ENCODE assay signal across 14 cellular contexts in the genomic region with DNA sequence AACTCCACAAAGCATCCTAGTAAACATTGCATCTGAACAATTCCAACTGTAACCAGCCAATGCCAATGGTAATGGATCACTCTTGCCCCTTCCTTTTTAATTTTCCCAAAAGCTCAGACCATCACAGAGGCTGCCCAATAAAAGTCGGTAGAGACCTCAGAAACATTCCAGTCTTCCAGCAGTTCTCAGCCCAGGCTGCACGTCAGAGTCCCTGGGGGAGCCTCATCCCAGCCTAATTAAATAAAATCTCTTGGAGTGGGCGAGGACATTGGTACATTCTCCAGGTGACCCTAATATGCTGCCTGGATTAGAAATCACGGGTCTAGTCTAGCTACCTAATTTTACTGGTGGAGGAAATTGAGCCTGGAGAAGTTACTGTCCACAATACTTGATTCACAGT.
"Had no signal": no experiment of that assay in that cellular context is flagged by ENCODE, and none has a peak within 500 bp of the region (broad histone marks: within the 10 kb centered on the region; RNA-seq: fewer than 3 reads in every experiment).

No MANE protein-coding gene starts in this region.

- H3K36me3 ChIP-seq: neutrophil had no signal

- H3K4me3 Mint-ChIP-seq: activated B cell treated with CpG ODN at 0.5 μM for 24 hours; activated CD4-positive, alpha-beta T cell treated with anti-CD3 and anti-CD28 coated beads, Interleukin-2, amount 10 ng/mL, durations not matched to agents 24 days and 14 days; activated naive CD8-positive, alpha-beta T cell; naive thymus-derived CD8-positive, alpha-beta T cell; T-helper 17 cell had no signal

- H3K27me3 ChIP-seq: neutrophil had no signal

- H3K4me1 Mint-ChIP-seq: activated CD4-positive, alpha-beta T cell treated with anti-CD3 and anti-CD28 coated beads, Interleukin-2, amount 10 ng/mL, durations not matched to agents 24 days and 14 days; T-helper 17 cell had no signal

- H3K27ac ChIP-seq: epithelial cell of prostate, neutrophil had no signal

- H3K9me3 Mint-ChIP-seq: activated B cell treated with CpG ODN at 0.5 μM for 24 hours; activated CD4-positive, alpha-beta T cell treated with anti-CD3 and anti-CD28 coated beads, Interleukin-2, amount 10 ng/mL, durations not matched to agents 24 days and 14 days had no signal

- H3K27me3 Mint-ChIP-seq: activated B cell treated with CpG ODN at 0.5 μM for 24 hours; activated CD4-positive, alpha-beta T cell treated with anti-CD3 and anti-CD28 coated beads, Interleukin-2, amount 10 ng/mL, durations not matched to agents 24 days and 14 days; T-helper 17 cell had no signal

- H3K4me3 ChIP-seq: lung had no signal

- H3K9me3 ChIP-seq: neutrophil had no signal

- DNase-seq: activated B cell treated with CpG ODN at 0.5 μM for 24 hours; activated CD4-positive, alpha-beta T cell treated with anti-CD3 and anti-CD28 coated beads, Interleukin-2, amount 10 ng/mL, durations not matched to agents 24 days and 14 days; activated effector memory CD4-positive, alpha-beta T cell treated with anti-CD3 and anti-CD28 coated beads, Interleukin-2, amount 50 U/mL, for 16 hours; effector memory CD4-positive, alpha-beta T cell; hypothalamus; naive thymus-derived CD8-positive, alpha-beta T cell; SHP77; stimulated activated CD4-positive, alpha-beta T cell treated with anti-CD3 and anti-CD28 coated beads, Interleukin-4, amount 100 ng/mL, for 4 hours; T-helper 17 cell; trophoblast cell had no signal

- H3K27ac Mint-ChIP-seq: activated B cell treated with CpG ODN at 0.5 μM for 24 hours; activated CD4-positive, alpha-beta T cell treated with anti-CD3 and anti-CD28 coated beads, Interleukin-2, amount 10 ng/mL, durations not matched to agents 24 days and 14 days; activated naive CD8-positive, alpha-beta T cell; naive thymus-derived CD8-positive, alpha-beta T cell; T-helper 17 cell had no signal

- H3K36me3 Mint-ChIP-seq: activated naive CD8-positive, alpha-beta T cell; naive thymus-derived CD8-positive, alpha-beta T cell had no signal

- ATAC-seq: naive thymus-derived CD8-positive, alpha-beta T cell; T-helper 17 cell had no signal
